ENCODE assay signal across 2 cellular contexts in genomic region chr2:175913267-175913666, GRCh38.
DNase-seq lines count a peak whose midpoint lies in the region; ATAC-seq, FAIRE-seq and TF ChIP-seq lines count a peak whose summit lies in the region.
"Not testable (repeated sequence)": the region's sequence is repeated elsewhere in the genome, so short reads cannot be mapped to it uniquely, and the experiment has no call there.

No MANE protein-coding gene starts in this region.

- FAIRE-seq in HepG2 (lab: Jason Lieb, UNC): not testable (repeated sequence)

- peak overlapping the region in 1 of 3 experiments; percentile 68; a peak in 2 of 6 replicates for H3K4me3 ChIP-seq in HepG2 (replicated peaks in 1 of 3; ENCODE audit: insufficient read depth in 1 of 3, low read depth in 2 of 3, low read length in 3 of 3)

- in situ Hi-C loops in HepG2 (cut with HindIII; ENCODE audit: extremely low pct_ligation_motif_present, low pct_unique_long_range_greater_than_20kb): not testable (repeated sequence)

- H3K9ac ChIP-seq in HepG2 (ENCODE audit: insufficient read depth, low read depth, low read length): peak overlapping the region; percentile 61

- peak overlapping the region; percentile 6 for H2AFZ ChIP-seq in HepG2 (ENCODE audit: low read length)

- H3K36me3 Mint-ChIP-seq in progenitor cell of endocrine pancreas (ENCODE audit: insufficient read depth): not testable (repeated sequence)

- not testable (repeated sequence) for H3K36me3 ChIP-seq in HepG2 (replicated peaks in 1 of 2; ENCODE audit: control insufficient read depth in 1 of 2, insufficient read depth in 2 of 2, low read length in 2 of 2)

- TF ChIP-seq RAD21 in HepG2 (CRISPR knock-in tag; IDR thresholded peaks at IDR 0.05): not testable (repeated sequence)

- not testable (repeated sequence) for H4K20me1 ChIP-seq in HepG2 (ENCODE audit: insufficient read depth, low read length)

- H3K27ac Mint-ChIP-seq in progenitor cell of endocrine pancreas: peak overlapping the region; percentile 29

- not testable (repeated sequence) for H3K79me2 ChIP-seq in HepG2 (ENCODE audit: insufficient read depth, low read length)

- not testable (repeated sequence) for ATAC-seq in HepG2

- not testable (repeated sequence) for BruUV-seq in HepG2 (replicated peaks; lab: Mats Ljungman, UMichigan)

- 48% methylated on average over 2 of the region's 2 CpGs for WGBS in HepG2 (ENCODE audit: low lambda C conversion rate)

- H3K9me3 ChIP-seq in HepG2 (ENCODE audit: low read length): not testable (repeated sequence)

- peak overlapping the region; percentile 86 for H3K4me2 ChIP-seq in HepG2 (ENCODE audit: low read depth, low read length)

- peak; percentile 29 for DNase-seq in HepG2 (ENCODE audit: low spot score)
- not testable (repeated sequence) for DNase-seq in progenitor cell of endocrine pancreas (ENCODE audit: low spot score, unreplicated experiment)

- POLR2A ChIA-PET in HepG2 (lab: Yijun Ruan, JAX): interaction anchor here (1.0 to 2.0 kb wide), 3 partner anchors 12 to 89 kb away, joined by 3 to 18 read pairs (median 6); partner anchors contain the start of gene LNPK

- H3K27ac ChIP-seq in HepG2 (ENCODE audit: extremely low read length, insufficient read depth, low read length): peak overlapping the region; percentile 75

- H3K4me3 Mint-ChIP-seq in progenitor cell of endocrine pancreas (ENCODE audit: low read depth): not testable (repeated sequence)

- peaks cover 24% of the 10 kb centered on the region for H3K4me1 ChIP-seq in HepG2 (ENCODE audit: insufficient read depth, low read length)

- peak; percentile 33 for TF ChIP-seq CTCF in HepG2 (CRISPR knock-in tag; IDR thresholded peaks at IDR 0.05)
- not testable (repeated sequence) for TF ChIP-seq CTCF in progenitor cell of endocrine pancreas (IDR thresholded peaks at IDR 0.05; ENCODE audit: unreplicated experiment)

- CTCF ChIA-PET in HepG2 (lab: Yijun Ruan, JAX; ENCODE audit: low intra/inter-chr PET ratio, low total read pairs): not testable (repeated sequence)

- not testable (repeated sequence) for H3K4me1 Mint-ChIP-seq in progenitor cell of endocrine pancreas (ENCODE audit: low read depth)

- H3K27me3 Mint-ChIP-seq in progenitor cell of endocrine pancreas: not testable (repeated sequence)

- not testable (repeated sequence) for H3K9me3 Mint-ChIP-seq in progenitor cell of endocrine pancreas (ENCODE audit: low read depth)

- not testable (repeated sequence) for H3K27me3 ChIP-seq in HepG2 (ENCODE audit: control insufficient read depth in 1 of 2, insufficient read depth in 2 of 2, low read length in 2 of 2)

- intact Hi-C loops in HepG2 (cut with micrococcal nuclease; ENCODE audit: unreplicated experiment): loop anchor here (5.0 kb wide), 1 partner anchor 89 kb away; the partner anchor contains the start of gene LNPK

- not testable (repeated sequence) for TF ChIP-seq POLR2A in HepG2 (IDR thresholded peaks at IDR 0.05; ENCODE audit: insufficient read depth in 1 of 2, low read depth in 2 of 2, low read length in 2 of 2)

- not testable (repeated sequence) for TF ChIP-seq EP300 in HepG2 (IDR thresholded peaks at IDR 0.05; ENCODE audit: low read depth in 2 of 2, low read length in 2 of 2); HepG2 (CRISPR knock-in tag; IDR thresholded peaks at IDR 0.05; ENCODE audit: borderline replicate concordance)

TF ChIP-seq in HepG2, 621 proteins besides CTCF, POLR2A, EP300 and RAD21 (continues in another document):
- TF ChIP-seq, protein P1, sequence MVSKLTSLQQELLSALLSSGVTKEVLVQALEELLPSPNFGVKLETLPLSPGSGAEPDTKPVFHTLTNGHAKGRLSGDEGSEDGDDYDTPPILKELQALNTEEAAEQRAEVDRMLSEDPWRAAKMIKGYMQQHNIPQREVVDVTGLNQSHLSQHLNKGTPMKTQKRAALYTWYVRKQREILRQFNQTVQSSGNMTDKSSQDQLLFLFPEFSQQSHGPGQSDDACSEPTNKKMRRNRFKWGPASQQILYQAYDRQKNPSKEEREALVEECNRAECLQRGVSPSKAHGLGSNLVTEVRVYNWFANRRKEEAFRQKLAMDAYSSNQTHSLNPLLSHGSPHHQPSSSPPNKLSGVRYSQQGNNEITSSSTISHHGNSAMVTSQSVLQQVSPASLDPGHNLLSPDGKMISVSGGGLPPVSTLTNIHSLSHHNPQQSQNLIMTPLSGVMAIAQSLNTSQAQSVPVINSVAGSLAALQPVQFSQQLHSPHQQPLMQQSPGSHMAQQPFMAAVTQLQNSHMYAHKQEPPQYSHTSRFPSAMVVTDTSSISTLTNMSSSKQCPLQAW (CRISPR knock-in tag; IDR thresholded peaks at IDR 0.05): 0 out of 2 replicates have a peak, but pooled peaks have one; percentile 8
- 0 out of 2 replicates have a peak, but pooled peaks have one; percentile 42 for TF ChIP-seq MZF1 (CRISPR knock-in tag; IDR thresholded peaks at IDR 0.05; ENCODE audit: borderline replicate concordance)
- TF ChIP-seq FOXO4 (CRISPR knock-in tag; conservative IDR thresholded peaks at IDR 0.05): 0 out of 2 replicates have a peak, but pooled peaks have one; percentile 49
- not testable (repeated sequence) for TF ChIP-seq NR2F6, FOXP1, SOX6 (IDR thresholded peaks at IDR 0.05)
- 0 out of 2 replicates have a peak, but pooled peaks have one; percentile 26 for TF ChIP-seq NR2F6 (CRISPR knock-in tag; IDR thresholded peaks at IDR 0.05)
- TF ChIP-seq ZNF547 (CRISPR knock-in tag; IDR thresholded peaks at IDR 0.05): 0 out of 2 replicates have a peak, but pooled peaks have one; percentile 4
- 0 out of 2 replicates have a peak, but pooled peaks have one; percentile 17 for TF ChIP-seq ZFP36L1 (CRISPR knock-in tag; IDR thresholded peaks at IDR 0.05)
- TF ChIP-seq FOXP4 (CRISPR knock-in tag; IDR thresholded peaks at IDR 0.05): 0 out of 2 replicates have a peak, but pooled peaks have one; percentile 24
- peak; percentile 78 for TF ChIP-seq SOX5 (CRISPR knock-in tag; IDR thresholded peaks at IDR 0.05; ENCODE audit: borderline replicate concordance)
- 0 out of 2 replicates have a peak, but pooled peaks have one; percentile 15 for TF ChIP-seq ZIK1 (CRISPR knock-in tag; IDR thresholded peaks at IDR 0.05; ENCODE audit: borderline replicate concordance, low read depth)
- 0 out of 2 replicates have a peak, but pooled peaks have one; percentile 4 for TF ChIP-seq SETDB1 (CRISPR knock-in tag; IDR thresholded peaks at IDR 0.05; ENCODE audit: borderline replicate concordance)
- TF ChIP-seq HNF4A (CRISPR knock-in tag; IDR thresholded peaks at IDR 0.05): peak; percentile 42; the same call in 1 of the 2 replicates
- peak; percentile 65 for TF ChIP-seq FOXP1 (CRISPR knock-in tag; IDR thresholded peaks at IDR 0.05)
- 0 out of 2 replicates have a peak, but pooled peaks have one; percentile 50 for TF ChIP-seq ZNF280D (CRISPR knock-in tag; IDR thresholded peaks at IDR 0.05)
- TF ChIP-seq TCF7 (IDR thresholded peaks at IDR 0.05; ENCODE audit: low read depth): peak; percentile 52
- TF ChIP-seq SOX6 (CRISPR knock-in tag; IDR thresholded peaks at IDR 0.05): 0 out of 2 replicates have a peak, but pooled peaks have one; percentile 26
